ENCODE assay signal across 33 cellular contexts in genomic region chr15:88688394-88688933, GRCh38.
"Had no signal": no experiment of that assay in that cellular context is flagged by ENCODE, and none has a peak within 500 bp of the region (broad histone marks: within the 10 kb centered on the region; RNA-seq: fewer than 3 reads in every experiment).

No MANE protein-coding gene starts in this region.

- FAIRE-seq: bronchial epithelial cell, TTC549 had no signal

- H3K27ac Mint-ChIP-seq: activated CD4-positive, alpha-beta T cell treated with anti-CD3 and anti-CD28 coated beads, Interleukin-2, amount 10 ng/mL, durations not matched to agents 24 days and 14 days; activated CD8-positive, alpha-beta T cell treated with anti-CD3 and anti-CD28 coated beads for 36 hours; activated naive CD8-positive, alpha-beta T cell treated with anti-CD3 and anti-CD28 coated beads, Interleukin-2, amount 10 ng/mL, durations not matched to agents 7 days and 5 days; activated T-cell treated with anti-CD3 and anti-CD28 coated beads, Interleukin-2, amount 50 U/mL, for 72 hours; activated T-helper 17 cell treated with anti-CD3 and anti-CD28 coated beads, Interleukin-2, amount 50 U/mL, for 72 hours; brain; T-helper 1 cell treated with Interleukin-12 subunit alpha and Interleukin-12 subunit beta and Interleukin-4 antibody, amounts not matched to agents 30 μg/mL and 1 μg/mL, for 36 hours; T-helper 2 cell treated with Interferon-gamma antibody and Interleukin-4, amounts not matched to agents 5 μg/mL and 100 μg/mL, for 36 hours had no signal

- H3K36me3 Mint-ChIP-seq: activated naive CD8-positive, alpha-beta T cell treated with anti-CD3 and anti-CD28 coated beads, Interleukin-2, amount 10 ng/mL, durations not matched to agents 7 days and 5 days; brain had no signal

- H3K4me3 ChIP-seq: adrenal gland, Peyer's patch, SJSA1 had no signal

- H3K9ac ChIP-seq: SK-N-SH had no signal

- H3K27me3 ChIP-seq: Peyer's patch had no signal

- H3K36me3 ChIP-seq: adrenal gland, Peyer's patch, SJSA1 had no signal

- H3K4me2 ChIP-seq: SK-N-SH had no signal

- DNase-seq: activated CD4-positive, alpha-beta T cell treated with anti-CD3 and anti-CD28 coated beads, Interleukin-2, amount 10 ng/mL, durations not matched to agents 24 days and 14 days; activated CD4-positive, alpha-beta T cell treated with anti-CD3 and anti-CD28 coated beads, Interleukin-2, amount 50 U/mL, for 4 hours; activated CD8-positive, alpha-beta T cell treated with anti-CD3 and anti-CD28 coated beads for 36 hours; activated effector memory CD4-positive, alpha-beta T cell treated with anti-CD3 and anti-CD28 coated beads, Interleukin-2, amount 50 U/mL, for 16 hours; activated naive CD4-positive, alpha-beta T cell; activated naive CD4-positive, alpha-beta T cell treated with anti-CD3 and anti-CD28 coated beads, Interleukin-2, amount 50 U/mL, for 16 hours; activated naive CD8-positive, alpha-beta T cell treated with anti-CD3 and anti-CD28 coated beads, Interleukin-2, amount 10 ng/mL, durations not matched to agents 7 days and 5 days; activated T-cell treated with anti-CD3 and anti-CD28 coated beads, Interleukin-2, amount 50 U/mL, for 1 hour; activated T-cell treated with anti-CD3 and anti-CD28 coated beads, Interleukin-2, amount 50 U/mL, for 72 hours; adrenal gland; caudate nucleus; cerebellar nuclear complex; NCI-H1105; NCI-H1417 treated with DMSO at 0.1 percent for 48 hours; NCI-H187 treated with DMSO at 0.1 percent for 48 hours; NCI-H2081; NCI-H2171 treated with DMSO at 0.1 percent for 48 hours; NCI-H2227 treated with DMSO at 0.1 percent for 48 hours; NCI-H446; NCI-H510A treated with DMSO at 0.1 percent for 48 hours; NCI-H526 treated with DMSO at 0.1 percent for 48 hours; PC-3; Peyer's patch; RPMI8226; SHP77 treated with DMSO at 0.1 percent for 48 hours; SK-N-SH had no signal

- H3K4me1 ChIP-seq: adrenal gland, SJSA1 had no signal

- ATAC-seq: activated CD8-positive, alpha-beta T cell treated with anti-CD3 and anti-CD28 coated beads for 36 hours; activated T-cell treated with anti-CD3 and anti-CD28 coated beads, Interleukin-2, amount 50 U/mL, for 72 hours; activated T-helper 17 cell treated with anti-CD3 and anti-CD28 coated beads, Interleukin-2, amount 50 U/mL, for 72 hours; PC-3 had no signal

- H3K9me3 Mint-ChIP-seq: activated CD4-positive, alpha-beta T cell treated with anti-CD3 and anti-CD28 coated beads, Interleukin-2, amount 10 ng/mL, durations not matched to agents 24 days and 14 days; activated CD8-positive, alpha-beta T cell treated with anti-CD3 and anti-CD28 coated beads for 36 hours; activated T-helper 17 cell treated with anti-CD3 and anti-CD28 coated beads, Interleukin-2, amount 50 U/mL, for 72 hours; T-helper 1 cell treated with Interleukin-12 subunit alpha and Interleukin-12 subunit beta and Interleukin-4 antibody, amounts not matched to agents 30 μg/mL and 1 μg/mL, for 36 hours; T-helper 2 cell treated with Interferon-gamma antibody and Interleukin-4, amounts not matched to agents 5 μg/mL and 100 μg/mL, for 36 hours had no signal

- H3K4me1 Mint-ChIP-seq: activated CD4-positive, alpha-beta T cell treated with anti-CD3 and anti-CD28 coated beads, Interleukin-2, amount 10 ng/mL, durations not matched to agents 24 days and 14 days; activated naive CD8-positive, alpha-beta T cell treated with anti-CD3 and anti-CD28 coated beads, Interleukin-2, amount 10 ng/mL, durations not matched to agents 7 days and 5 days; activated T-helper 17 cell treated with anti-CD3 and anti-CD28 coated beads, Interleukin-2, amount 50 U/mL, for 72 hours; brain had no signal

- H3K9me3 ChIP-seq: adrenal gland, Peyer's patch, SJSA1, SK-N-SH had no signal

- H3K27ac ChIP-seq: adrenal gland, Peyer's patch, SJSA1 had no signal

- H3K4me3 Mint-ChIP-seq: activated CD4-positive, alpha-beta T cell treated with anti-CD3 and anti-CD28 coated beads, Interleukin-2, amount 10 ng/mL, durations not matched to agents 24 days and 14 days; activated CD8-positive, alpha-beta T cell treated with anti-CD3 and anti-CD28 coated beads for 36 hours; activated naive CD8-positive, alpha-beta T cell treated with anti-CD3 and anti-CD28 coated beads, Interleukin-2, amount 10 ng/mL, durations not matched to agents 7 days and 5 days; activated T-cell treated with anti-CD3 and anti-CD28 coated beads, Interleukin-2, amount 50 U/mL, for 72 hours; activated T-helper 17 cell treated with anti-CD3 and anti-CD28 coated beads, Interleukin-2, amount 50 U/mL, for 72 hours; brain; T-helper 1 cell treated with Interleukin-12 subunit alpha and Interleukin-12 subunit beta and Interleukin-4 antibody, amounts not matched to agents 30 μg/mL and 1 μg/mL, for 36 hours; T-helper 2 cell treated with Interferon-gamma antibody and Interleukin-4, amounts not matched to agents 5 μg/mL and 100 μg/mL, for 36 hours had no signal
